1 cellular context compared by ENCODE assay signal in the genomic region with DNA sequence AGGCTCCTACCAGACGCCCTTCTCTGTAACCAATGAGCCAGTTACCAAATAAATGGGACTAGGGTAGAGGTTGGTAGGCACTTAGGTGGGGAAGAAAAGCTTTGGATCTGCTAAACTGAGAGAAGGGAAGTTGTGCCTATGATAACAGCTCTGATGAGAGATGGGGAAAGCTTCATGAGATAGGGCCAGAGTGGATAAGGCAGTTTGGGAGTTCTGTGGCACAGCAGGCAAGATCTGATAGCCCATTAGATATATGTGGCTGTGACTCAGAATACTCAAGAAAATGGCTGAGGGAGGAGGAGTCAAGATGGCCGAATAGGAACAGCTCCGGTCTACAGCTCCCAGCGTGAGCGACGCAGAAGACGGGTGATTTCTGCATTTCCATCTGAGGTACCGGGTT.
TF ChIP-seq lines count a peak whose summit lies in the region.

No MANE protein-coding gene starts in this region.

TF ChIP-seq in WTC11, 78 proteins besides CTCF, POLR2A, EP300 and RAD21 (continued from another document):
- TF ChIP-seq MXD4 (CRISPR knock-in tag; IDR thresholded peaks at IDR 0.05; ENCODE audit: borderline replicate concordance) (no peak), TEAD1 (CRISPR knock-in tag; IDR thresholded peaks at IDR 0.05) (no peak), E2F4 (CRISPR knock-in tag; IDR thresholded peaks at IDR 0.05; ENCODE audit: borderline replicate concordance, low read depth) (no peak), GTF2I (CRISPR knock-in tag; conservative IDR thresholded peaks at IDR 0.05) (no peak), NR1H2 (CRISPR knock-in tag; IDR thresholded peaks at IDR 0.05) (no peak), HMGXB4 (CRISPR knock-in tag; IDR thresholded peaks at IDR 0.05) (no peak), USF1 (CRISPR knock-in tag; IDR thresholded peaks at IDR 0.05) (no peak)
